Comparison of ENCODE assay signal across 9 cellular contexts in the genomic region with DNA sequence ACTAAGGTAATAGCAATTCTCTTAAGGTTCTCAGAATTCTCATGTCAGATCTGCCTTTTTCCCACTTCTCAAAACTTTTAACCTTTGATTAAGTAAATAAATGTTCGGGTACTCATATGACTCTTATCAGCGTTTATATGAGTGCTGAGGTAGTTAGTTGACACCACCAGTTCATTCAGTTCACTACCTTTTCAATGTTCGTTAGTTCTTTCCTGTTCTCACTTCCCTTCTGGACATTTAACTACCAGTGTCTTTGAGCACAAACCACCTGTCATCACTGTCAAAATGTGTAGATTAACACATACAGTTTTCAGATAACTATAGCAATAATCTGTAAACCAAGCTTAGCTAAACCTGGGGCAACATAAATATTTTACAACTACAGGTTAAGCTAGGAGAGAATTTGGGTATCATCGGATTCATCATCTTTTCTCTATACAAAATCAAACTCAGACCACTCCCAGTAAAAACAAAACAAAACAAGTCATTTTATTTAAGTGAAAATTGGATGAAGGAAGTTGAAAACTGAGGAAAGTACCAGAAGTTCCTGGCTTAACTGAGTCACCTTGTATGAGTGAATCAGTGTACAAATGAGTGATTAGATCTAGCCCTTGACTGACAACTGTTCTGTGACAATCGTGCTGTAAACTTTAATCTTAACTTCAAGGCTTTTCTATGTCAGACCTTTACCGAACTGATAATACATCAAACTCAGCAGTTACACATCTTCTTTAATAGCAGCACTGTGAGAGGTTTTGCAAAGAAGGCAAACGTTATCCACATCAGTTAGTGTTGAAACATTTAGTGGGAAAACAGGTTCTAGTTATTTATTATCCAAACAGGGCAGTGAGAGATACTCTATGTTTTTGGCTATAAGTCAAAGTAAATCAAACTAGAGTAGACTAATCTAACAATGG. TPM values are rescaled to one million over a fixed set of nuclear protein-coding genes. Genes with fewer than 3 reads are reported as not detected.
DNase-seq lines count a peak whose midpoint lies in the region; ATAC-seq and TF ChIP-seq lines count a peak whose summit lies in the region.
"Had no signal": no experiment of that assay in that cellular context is flagged by ENCODE, and none has a peak within 500 bp of the region (broad histone marks: within the 10 kb centered on the region; RNA-seq: fewer than 3 reads in every experiment).

No MANE protein-coding gene starts in this region.

- H2BK120ac ChIP-seq in neuronal stem cell (ENCODE audit: low read depth, low read length) = no peak overlapping the region

- H3K79me1 ChIP-seq in neuronal stem cell (ENCODE audit: low read depth, low read length) = no peaks in the 10 kb centered on the region

- no peak overlapping the region for H2AFZ ChIP-seq in neuronal stem cell (ENCODE audit: low read length)

- no peak overlapping the region for H4K91ac ChIP-seq in neuronal stem cell (ENCODE audit: low read depth, low read length, poor library complexity)

- no peak overlapping the region for H3K18ac ChIP-seq in neuronal stem cell (ENCODE audit: low read length)

- H3K27ac ChIP-seq in neuronal stem cell (replicated peaks; ENCODE audit: low read length) = no peak overlapping the region

- no peak overlapping the region for H3K9ac ChIP-seq in neuronal stem cell (ENCODE audit: low read depth, low read length, poor library complexity)

- no peak overlapping the region for H3K4me2 ChIP-seq in neuronal stem cell (ENCODE audit: insufficient read depth, low read length, poor library complexity, severe bottlenecking)

- H3K27me3 ChIP-seq in neuronal stem cell (ENCODE audit: control insufficient read depth in 3 of 3, insufficient read depth in 3 of 3, low read depth in 1 of 3, low read length in 3 of 3) = peaks cover 0 to 23% (median 0%) of the 10 kb centered on the region in 3 experiments

- peak; percentile 3 for DNase-seq in ELR (ENCODE audit: low read depth)
- peak; percentile 70 for DNase-seq in epithelial cell of esophagus (ENCODE audit: low read depth)
- no peak for DNase-seq in neuronal stem cell (ENCODE audit: low spot score)
- DNase-seq in NCI-H128 (lab: John Stamatoyannopoulos, UW; ENCODE audit: unreplicated experiment) = no peak
- no peak for DNase-seq in AML-193 (lab: John Stamatoyannopoulos, UW)
- DNase-seq in SKM-1 (lab: John Stamatoyannopoulos, UW; ENCODE audit: unreplicated experiment) = no peak
- DNase-seq: T1000 had no signal

- H2BK12ac ChIP-seq in neuronal stem cell (ENCODE audit: low read length) = no peak overlapping the region

- H3K4me1 ChIP-seq in neuronal stem cell (ENCODE audit: control insufficient read depth in 2 of 2, insufficient read depth in 1 of 2, low read depth in 1 of 2, low read length in 2 of 2) = no peaks in the 10 kb centered on the region

- no peaks in the 10 kb centered on the region for H3K9me3 ChIP-seq in neuronal stem cell (replicated peaks in 1 of 2; ENCODE audit: control insufficient read depth in 2 of 2, insufficient read depth in 1 of 2, low read depth in 1 of 2, low read length in 2 of 2)

- ATAC-seq in GM19397 (IDR thresholded peaks at IDR 0.05; ENCODE audit: unreplicated experiment) (peak; percentile 91), HG03066 (IDR thresholded peaks at IDR 0.05; ENCODE audit: low read depth, unreplicated experiment) (peak; percentile 82)

- no peak overlapping the region for H3K4me3 ChIP-seq in epithelial cell of esophagus (ENCODE audit: low read length)
- no peak overlapping the region for H3K4me3 ChIP-seq in neuronal stem cell (ENCODE audit: low read length in 2 of 2)

- no peaks in the 10 kb centered on the region for H3K36me3 ChIP-seq in neuronal stem cell (replicated peaks in 1 of 2; ENCODE audit: control insufficient read depth in 2 of 2, insufficient read depth in 2 of 2, low read length in 2 of 2)

- H4K8ac ChIP-seq in neuronal stem cell (ENCODE audit: low read depth, low read length) = no peak overlapping the region

- H3K23ac ChIP-seq in neuronal stem cell (ENCODE audit: low read depth, low read length, poor library complexity) = no peak overlapping the region

- no peak overlapping the region for H3K4ac ChIP-seq in neuronal stem cell (ENCODE audit: low read length)

- no peak overlapping the region for H3K14ac ChIP-seq in neuronal stem cell (ENCODE audit: low read length)

- no peak overlapping the region for H2BK5ac ChIP-seq in neuronal stem cell (ENCODE audit: low read length)

- TF ChIP-seq CTCF in epithelial cell of esophagus (IDR thresholded peaks at IDR 0.05; ENCODE audit: insufficient read depth, low read depth, low read length, missing control alignments) = no peak

- no peak overlapping the region for H2AK5ac ChIP-seq in neuronal stem cell (ENCODE audit: low read depth, low read length)

- H2BK15ac ChIP-seq in neuronal stem cell (ENCODE audit: low read length) = no peak overlapping the region

- WGBS in neuronal stem cell (ENCODE audit: extremely low coverage in 2 of 2, insufficient read length in 2 of 2, insufficient replicate concordance in 1 of 2), 2 donors = no CpG with 5 or more reads among the region's 7 CpGs

RNA-seq across cellular contexts. Expression of gene ARHGEF38, which starts 41.9 kb away (rescaled TPM):
- not detected for polyA plus RNA-seq in neuronal stem cell (2013, experiment 1 of 2)
- not detected for polyA plus RNA-seq in neuronal stem cell (2013, experiment 2 of 2)

Comparison
In these comparisons a context has a peak if more than half of its experiments do, and no peak if none do; other contexts are left out.
1. DNase-seq: peak in ELR (single experiment) and epithelial cell of esophagus (single experiment); none in neuronal stem cell (single experiment), NCI-H128 (single experiment), AML-193 (0 of 2) and SKM-1 (single experiment).